ENCODE assay signal across 22 cellular contexts in the genomic region with DNA sequence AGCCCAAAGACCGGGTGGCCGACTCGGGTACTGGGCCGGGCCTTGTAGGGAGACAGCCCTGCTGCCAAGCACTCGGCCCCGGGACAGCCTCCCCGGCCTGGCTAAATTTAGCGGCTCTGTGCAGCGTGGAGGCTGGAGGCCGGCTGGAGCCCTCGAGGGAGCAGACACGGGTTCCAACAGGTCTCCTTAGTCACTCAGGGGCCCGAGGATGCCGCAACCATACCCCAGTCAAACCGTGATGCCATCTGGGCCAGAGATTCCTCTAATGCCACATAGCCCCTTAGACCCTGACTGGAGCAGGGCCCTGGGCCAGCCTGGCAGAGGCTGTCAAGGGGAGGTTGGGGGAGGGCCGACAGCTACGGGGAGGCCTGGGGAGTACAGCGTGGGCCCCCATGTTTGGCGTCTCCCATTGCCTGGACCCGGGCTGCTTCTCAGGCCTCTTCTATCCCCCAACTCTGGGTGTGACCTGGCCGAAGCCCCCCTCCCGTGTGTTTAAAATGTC. TPM values are rescaled to one million over a fixed set of nuclear protein-coding genes. Genes with fewer than 3 reads are reported as not detected.
DNase-seq lines count a peak whose midpoint lies in the region; ATAC-seq and TF ChIP-seq lines count a peak whose summit lies in the region.
"Had no signal": no experiment of that assay in that cellular context is flagged by ENCODE, and none has a peak within 500 bp of the region (broad histone marks: within the 10 kb centered on the region; RNA-seq: fewer than 3 reads in every experiment).

No MANE protein-coding gene starts in this region.

- intact Hi-C loops in ovary (cut with DNase I): loop anchor here in 2 of 4 donors (10.0 kb wide), 2 partner anchors 54 to 86 kb away; no protein-coding TSS in a partner anchor

- H3K4me1 ChIP-seq in cardiac muscle cell (ENCODE audit: low read depth) (peaks cover 32% of the 10 kb centered on the region), ovary (ENCODE audit: insufficient read depth) (peaks cover 12% of the 10 kb centered on the region), smooth muscle cell (ENCODE audit: low read depth) (no peaks in the 10 kb centered on the region)

- no peaks in the 10 kb centered on the region for H3F3A ChIP-seq in smooth muscle cell (ENCODE audit: low read depth)

- H2AFZ ChIP-seq in smooth muscle cell (ENCODE audit: low read depth): no peak overlapping the region
- H2AFZ ChIP-seq: hepatocyte had no signal

- DNase-seq in NCI-H2171 treated with DMSO at 0.1 percent for 48 hours (lab: John Stamatoyannopoulos, UW) (peak; percentile 29), NCI-H2171 (lab: John Stamatoyannopoulos, UW) (no peak), cardiac muscle cell (ENCODE audit: low read depth in 1 of 2, low spot score in 1 of 2) (no peak), ovary (no peak), COLO668 (lab: John Stamatoyannopoulos, UW; ENCODE audit: unreplicated experiment) (no peak), smooth muscle cell (lab: John Stamatoyannopoulos, UW; ENCODE audit: unreplicated experiment) (no peak)
- DNase-seq: activated CD4-positive, alpha-beta T cell treated with anti-CD3 and anti-CD28 coated beads, Interleukin-2, amount 50 U/mL, for 4 hours; activated naive CD4-positive, alpha-beta T cell; activated T-cell treated with anti-CD3 and anti-CD28 coated beads for 4 hours; amygdala; cerebellar nuclear complex; endodermal cell; NCI-H2107; NCI-H526; nephron progenitor cell; SJCRH30; T-helper 2 cell had no signal

- H3K4me2 ChIP-seq in smooth muscle cell: no peak overlapping the region
- H3K4me2 ChIP-seq: hepatocyte had no signal

- no peaks in the 10 kb centered on the region for H4K20me1 ChIP-seq in smooth muscle cell (ENCODE audit: low read depth)

- no peaks in the 10 kb centered on the region for H3K79me2 ChIP-seq in smooth muscle cell (ENCODE audit: low read depth)
- H3K79me2 ChIP-seq: hepatocyte had no signal

- no peak for TF ChIP-seq EP300 in ovary (IDR thresholded peaks at IDR 0.05)

- H3K27me3 ChIP-seq in cardiac muscle cell: no peaks in the 10 kb centered on the region
- no peaks in the 10 kb centered on the region for H3K27me3 ChIP-seq in ovary
- no peaks in the 10 kb centered on the region for H3K27me3 ChIP-seq in smooth muscle cell (ENCODE audit: low read depth)
- H3K27me3 ChIP-seq: hepatocyte, SJCRH30 had no signal

- H3K9me3 ChIP-seq in cardiac muscle cell (ENCODE audit: low read depth) (no peaks in the 10 kb centered on the region), ovary (no peaks in the 10 kb centered on the region), smooth muscle cell (replicated peaks; ENCODE audit: low read depth) (no peaks in the 10 kb centered on the region)
- H3K9me3 ChIP-seq: SJCRH30 had no signal

- TF ChIP-seq CTCF in cardiac muscle cell (IDR thresholded peaks at IDR 0.05; ENCODE audit: low read depth, low read length) (no peak), ovary (IDR thresholded peaks at IDR 0.05) (no peak), smooth muscle cell (IDR thresholded peaks at IDR 0.05; ENCODE audit: borderline replicate concordance, insufficient read depth, poor library complexity, severe bottlenecking) (no peak)

- TF ChIP-seq POLR2A in ovary (IDR thresholded peaks at IDR 0.05): no peak

- no peak for ATAC-seq in GM18511 (IDR thresholded peaks at IDR 0.05; ENCODE audit: unreplicated experiment)
- ATAC-seq in HG03460 (IDR thresholded peaks at IDR 0.05; ENCODE audit: unreplicated experiment): no peak

- no peak overlapping the region for H3K9ac ChIP-seq in smooth muscle cell (ENCODE audit: low read depth)

- no peak overlapping the region for H3K4me3 ChIP-seq in cardiac muscle cell
- H3K4me3 ChIP-seq in ovary: no peak overlapping the region
- no peak overlapping the region for H3K4me3 ChIP-seq in smooth muscle cell
- H3K4me3 ChIP-seq: hepatocyte, SJCRH30 had no signal

- H3K36me3 ChIP-seq in cardiac muscle cell: no peaks in the 10 kb centered on the region
- H3K36me3 ChIP-seq in ovary: no peaks in the 10 kb centered on the region
- H3K36me3 ChIP-seq in smooth muscle cell (ENCODE audit: low read depth): no peaks in the 10 kb centered on the region
- H3K36me3 ChIP-seq: SJCRH30 had no signal

- WGBS in ovary, 3 donors: 76 to 89% (median 84%) methylated on average over 20 to 22 of the region's 22 CpGs
- WGBS in smooth muscle cell (ENCODE audit: low lambda C conversion rate): 94% methylated on average over 22 of the region's 22 CpGs

- peak overlapping the region; percentile 56 for H3K27ac ChIP-seq in cardiac muscle cell
- H3K27ac ChIP-seq in ovary: peak overlapping the region; percentile 30 to 57
- no peak overlapping the region for H3K27ac ChIP-seq in smooth muscle cell (ENCODE audit: low read depth)
- H3K27ac ChIP-seq: hepatocyte, SJCRH30, VCaP had no signal

RNA-seq across cellular contexts. Expression of a gene that starts 2.9 kb away (rescaled TPM):
- 1.9 and 3.2 TPM in 2 replicates for total RNA-seq in cardiac muscle cell
- polyA plus RNA-seq in cardiac muscle cell: 1.8 and 3.6 TPM in 2 replicates
- total RNA-seq in ovary: 1 to 10 TPM in 2 of 7 donors, under 1 TPM in 5; 0.24 to 3.0 (median 0.65) TPM
- polyA plus RNA-seq in ovary: 1 to 10 TPM; 3.2 to 4.6 TPM
- total RNA-seq in smooth muscle cell: 1.3 and 2.4 TPM in 2 replicates
- 0.47 and 3.2 TPM in 2 replicates for polyA plus RNA-seq in smooth muscle cell
- total RNA-seq: endodermal cell, pulmonary artery endothelial cell had no signal

RNA-seq across cellular contexts. Expression of a gene that starts 26.3 kb away (rescaled TPM):
- total RNA-seq in cardiac muscle cell: 9.9 and 12.4 TPM in 2 replicates
- 6.5 and 7.7 TPM in 2 replicates for polyA plus RNA-seq in cardiac muscle cell
- 10 to 100 TPM in 3 of 7 donors, 1 to 10 TPM in 4; 4.7 to 15.1 (median 9.8) TPM for total RNA-seq in ovary
- 1 to 10 TPM; 2.8 to 4.6 TPM for polyA plus RNA-seq in ovary
- 6.3 and 8.8 TPM in 2 replicates for total RNA-seq in smooth muscle cell
- 7.7 and 8.1 TPM in 2 replicates for polyA plus RNA-seq in smooth muscle cell

RNA-seq across cellular contexts. Expression of a gene that starts 45.1 kb away (rescaled TPM):
- total RNA-seq in cardiac muscle cell (1.9 and 6.9 TPM in 2 replicates), ovary (1 to 10 TPM; 1.6 to 9.9 (median 4.2) TPM), smooth muscle cell (2.9 and 4.2 TPM in 2 replicates)
- polyA plus RNA-seq in cardiac muscle cell (4.2 and 15.8 TPM in 2 replicates), ovary (1 to 10 TPM; 2.5 to 6.0 TPM), smooth muscle cell (4.7 and 7.8 TPM in 2 replicates)
